ENCODE assay signal across 37 cellular contexts in genomic region chr18:8366070-8366469, GRCh38.
"Had no signal": no experiment of that assay in that cellular context is flagged by ENCODE, and none has a peak within 500 bp of the region (broad histone marks: within the 10 kb centered on the region; RNA-seq: fewer than 3 reads in every experiment).

No MANE protein-coding gene starts in this region.

- H3K9me3 Mint-ChIP-seq: activated B cell treated with CpG ODN at 0.5 μM for 24 hours; activated CD4-positive, alpha-beta memory T cell treated with anti-CD3 and anti-CD28 coated beads, Interleukin-2, amount 10 ng/mL, durations not matched to agents 7 days and 5 days; activated CD4-positive, alpha-beta T cell treated with anti-CD3 and anti-CD28 coated beads, Interleukin-2, amount 10 ng/mL, durations not matched to agents 7 days and 5 days; activated naive CD4-positive, alpha-beta T cell treated with anti-CD3 and anti-CD28 coated beads for 36 hours; activated naive CD4-positive, alpha-beta T cell treated with anti-CD3 and anti-CD28 coated beads, Interleukin-2, amount 50 U/mL, for 72 hours; activated naive CD8-positive, alpha-beta T cell treated with anti-CD3 and anti-CD28 coated beads for 36 hours; activated T-cell treated with anti-CD3 and anti-CD28 coated beads, Interleukin-2, amount 50 U/mL, for 24 hours; central memory CD8-positive, alpha-beta T cell; T-helper 1 cell treated with Interleukin-12 subunit alpha and Interleukin-12 subunit beta and Interleukin-4 antibody, amounts not matched to agents 30 μg/mL and 1 μg/mL, for 36 hours; T-helper 2 cell treated with Interferon-gamma antibody and Interleukin-4, amounts not matched to agents 5 μg/mL and 100 μg/mL, for 36 hours had no signal

- H3K4me1 Mint-ChIP-seq: activated B cell treated with CpG ODN at 0.5 μM for 24 hours; activated CD4-positive, alpha-beta memory T cell treated with anti-CD3 and anti-CD28 coated beads, Interleukin-2, amount 10 ng/mL, durations not matched to agents 7 days and 5 days; activated CD8-positive, alpha-beta memory T cell treated with anti-CD3 and anti-CD28 coated beads, Interleukin-2, amount 10 ng/mL, durations not matched to agents 7 days and 5 days; activated naive CD8-positive, alpha-beta T cell treated with anti-CD3 and anti-CD28 coated beads for 36 hours had no signal

- H3K36me3 Mint-ChIP-seq: activated CD8-positive, alpha-beta memory T cell treated with anti-CD3 and anti-CD28 coated beads, Interleukin-2, amount 10 ng/mL, durations not matched to agents 7 days and 5 days; activated naive CD4-positive, alpha-beta T cell treated with anti-CD3 and anti-CD28 coated beads, Interleukin-2, amount 50 U/mL, for 72 hours; activated naive CD8-positive, alpha-beta T cell treated with anti-CD3 and anti-CD28 coated beads for 36 hours had no signal

- H3K36me3 ChIP-seq: adrenal gland, brain microvascular endothelial cell, breast epithelium, cardiac muscle cell had no signal

- ATAC-seq: activated CD8-positive, alpha-beta memory T cell treated with anti-CD3 and anti-CD28 coated beads, Interleukin-2, amount 10 ng/mL, durations not matched to agents 7 days and 5 days; activated CD8-positive, alpha-beta T cell treated with anti-CD3 and anti-CD28 coated beads, Interleukin-2, amount 10 ng/mL, durations not matched to agents 7 days and 5 days; activated naive CD4-positive, alpha-beta T cell treated with anti-CD3 and anti-CD28 coated beads, Interleukin-2, amount 50 U/mL, for 72 hours; body of pancreas had no signal

- H3K27ac ChIP-seq: adrenal gland, body of pancreas, brain microvascular endothelial cell, breast epithelium, cardiac muscle cell, VCaP had no signal

- H3K4me3 ChIP-seq: adrenal gland, body of pancreas, cardiac muscle cell had no signal

- H3K27ac Mint-ChIP-seq: activated B cell treated with CpG ODN at 0.5 μM for 24 hours; activated CD4-positive, alpha-beta memory T cell treated with anti-CD3 and anti-CD28 coated beads, Interleukin-2, amount 10 ng/mL, durations not matched to agents 7 days and 5 days; activated CD4-positive, alpha-beta T cell treated with anti-CD3 and anti-CD28 coated beads, Interleukin-2, amount 10 ng/mL, durations not matched to agents 7 days and 5 days; activated CD8-positive, alpha-beta memory T cell treated with anti-CD3 and anti-CD28 coated beads, Interleukin-2, amount 10 ng/mL, durations not matched to agents 7 days and 5 days; activated CD8-positive, alpha-beta T cell treated with anti-CD3 and anti-CD28 coated beads, Interleukin-2, amount 10 ng/mL, durations not matched to agents 7 days and 5 days; activated naive CD4-positive, alpha-beta T cell treated with anti-CD3 and anti-CD28 coated beads for 36 hours; activated naive CD4-positive, alpha-beta T cell treated with anti-CD3 and anti-CD28 coated beads, Interleukin-2, amount 50 U/mL, for 72 hours; activated naive CD8-positive, alpha-beta T cell treated with anti-CD3 and anti-CD28 coated beads for 36 hours; activated T-cell treated with anti-CD3 and anti-CD28 coated beads, Interleukin-2, amount 50 U/mL, for 24 hours; T-helper 1 cell treated with Interleukin-12 subunit alpha and Interleukin-12 subunit beta and Interleukin-4 antibody, amounts not matched to agents 30 μg/mL and 1 μg/mL, for 36 hours; T-helper 2 cell treated with Interferon-gamma antibody and Interleukin-4, amounts not matched to agents 5 μg/mL and 100 μg/mL, for 36 hours had no signal

- H3K27me3 ChIP-seq: adrenal gland, body of pancreas, brain microvascular endothelial cell, breast epithelium had no signal

- DNase-seq: activated B cell treated with CpG ODN at 0.5 μM for 24 hours; activated CD4-positive, alpha-beta memory T cell treated with anti-CD3 and anti-CD28 coated beads, Interleukin-2, amount 10 ng/mL, durations not matched to agents 7 days and 5 days; activated CD4-positive, alpha-beta T cell treated with anti-CD3 and anti-CD28 coated beads for 48 hours; activated CD4-positive, alpha-beta T cell treated with anti-CD3 and anti-CD28 coated beads, Interleukin-2, amount 10 ng/mL, durations not matched to agents 7 days and 5 days; activated CD4-positive, alpha-beta T cell treated with anti-CD3 and anti-CD28 coated beads, Interleukin-2, amount 50 U/mL, for 48 hours; activated CD4-positive, CD25-positive, alpha-beta regulatory T cell treated with anti-CD3 and anti-CD28 coated beads, Interleukin-2, amount 50 U/mL, for 72 hours; activated CD8-positive, alpha-beta memory T cell treated with anti-CD3 and anti-CD28 coated beads for 24 hours; activated CD8-positive, alpha-beta memory T cell treated with anti-CD3 and anti-CD28 coated beads, Interleukin-2, amount 10 ng/mL, durations not matched to agents 7 days and 5 days; activated CD8-positive, alpha-beta memory T cell treated with anti-CD3 and anti-CD28 coated beads, Interleukin-2, amount 50 U/mL, for 48 hours; activated CD8-positive, alpha-beta T cell treated with anti-CD3 and anti-CD28 coated beads, Interleukin-2, amount 10 ng/mL, durations not matched to agents 7 days and 5 days; activated effector memory CD4-positive, alpha-beta T cell treated with anti-CD3 and anti-CD28 coated beads, Interleukin-2, amount 50 U/mL, for 16 hours; activated gamma-delta T cell treated with Interleukin-2 at 50 U/mL for 16 hours; activated naive CD4-positive, alpha-beta T cell; activated naive CD4-positive, alpha-beta T cell treated with anti-CD3 and anti-CD28 coated beads for 36 hours; activated naive CD4-positive, alpha-beta T cell treated with anti-CD3 and anti-CD28 coated beads, Interleukin-2, amount 50 U/mL, for 16 hours; activated naive CD8-positive, alpha-beta T cell treated with anti-CD3 and anti-CD28 coated beads for 36 hours; activated T-cell treated with anti-CD3 and anti-CD28 coated beads, Interleukin-2, amount 50 U/mL, for 24 hours; activated T-cell treated with anti-CD3 and anti-CD28 coated beads, Interleukin-2, amount 50 U/mL, for 48 hours; amniotic stem cell; aorta; brain microvascular endothelial cell; caudate nucleus; SW 1271; T-helper 1 cell; T-helper 2 cell; T-helper 9 cell had no signal

- FAIRE-seq: astrocyte, TTC549 had no signal

- H3K4me3 Mint-ChIP-seq: activated B cell treated with CpG ODN at 0.5 μM for 24 hours; activated CD4-positive, alpha-beta memory T cell treated with anti-CD3 and anti-CD28 coated beads, Interleukin-2, amount 10 ng/mL, durations not matched to agents 7 days and 5 days; activated CD4-positive, alpha-beta T cell treated with anti-CD3 and anti-CD28 coated beads, Interleukin-2, amount 10 ng/mL, durations not matched to agents 7 days and 5 days; activated CD8-positive, alpha-beta memory T cell treated with anti-CD3 and anti-CD28 coated beads, Interleukin-2, amount 10 ng/mL, durations not matched to agents 7 days and 5 days; activated CD8-positive, alpha-beta T cell treated with anti-CD3 and anti-CD28 coated beads, Interleukin-2, amount 10 ng/mL, durations not matched to agents 7 days and 5 days; activated naive CD4-positive, alpha-beta T cell treated with anti-CD3 and anti-CD28 coated beads for 36 hours; activated naive CD8-positive, alpha-beta T cell treated with anti-CD3 and anti-CD28 coated beads for 36 hours; activated T-cell treated with anti-CD3 and anti-CD28 coated beads, Interleukin-2, amount 50 U/mL, for 24 hours; T-helper 1 cell treated with Interleukin-12 subunit alpha and Interleukin-12 subunit beta and Interleukin-4 antibody, amounts not matched to agents 30 μg/mL and 1 μg/mL, for 36 hours; T-helper 2 cell treated with Interferon-gamma antibody and Interleukin-4, amounts not matched to agents 5 μg/mL and 100 μg/mL, for 36 hours had no signal

- H3K27me3 Mint-ChIP-seq: central memory CD8-positive, alpha-beta T cell had no signal
